Comparison of ENCODE assay signal across 27 cellular contexts in genomic region chr12:123690191-123690840, GRCh38.
"Had no signal": no experiment of that assay in that cellular context is flagged by ENCODE, and none has a peak within 500 bp of the region (broad histone marks: within the 10 kb centered on the region; RNA-seq: fewer than 3 reads in every experiment).

No MANE protein-coding gene starts in this region.

- H3K9me3 ChIP-seq: ascending aorta, gastrocnemius medialis, heart left ventricle had no signal

- H3K4me3 ChIP-seq: ascending aorta, gastrocnemius medialis, heart left ventricle had no signal

- ATAC-seq: activated naive CD4-positive, alpha-beta T cell treated with anti-CD3 and anti-CD28 coated beads, Interleukin-2, amount 50 U/mL, for 72 hours; activated T-cell treated with anti-CD3 and anti-CD28 coated beads, Interleukin-2, amount 50 U/mL, for 72 hours; effector memory CD8-positive, alpha-beta T cell; gastrocnemius medialis; heart left ventricle; WTC11 had no signal

- H3K36me3 ChIP-seq: gastrocnemius medialis had no signal

- H3K4me1 ChIP-seq: ascending aorta, gastrocnemius medialis, heart left ventricle had no signal

- H3K27me3 ChIP-seq: ascending aorta, gastrocnemius medialis, heart left ventricle had no signal

- H3K27ac ChIP-seq: ascending aorta, epithelial cell of prostate, gastrocnemius medialis, heart left ventricle had no signal

- DNase-seq: activated CD4-positive, alpha-beta memory T cell treated with anti-CD3 and anti-CD28 coated beads, Interleukin-2, amount 10 ng/mL, durations not matched to agents 7 days and 5 days; activated CD4-positive, alpha-beta T cell treated with anti-CD3 and anti-CD28 coated beads for 1 hour; activated CD4-positive, alpha-beta T cell treated with anti-CD3 and anti-CD28 coated beads for 4 hours; activated CD4-positive, alpha-beta T cell treated with anti-CD3 and anti-CD28 coated beads, Interleukin-2, amount 10 ng/mL, durations not matched to agents 7 days and 5 days; activated CD4-positive, alpha-beta T cell treated with anti-CD3 and anti-CD28 coated beads, Interleukin-2, amount 50 U/mL, for 4 hours; activated CD8-positive, alpha-beta memory T cell treated with anti-CD3 and anti-CD28 coated beads, Interleukin-2, amount 50 U/mL, for 48 hours; activated gamma-delta T cell; activated naive CD4-positive, alpha-beta T cell; activated naive CD4-positive, alpha-beta T cell treated with anti-CD3 and anti-CD28 coated beads, Interleukin-2, amount 10 ng/mL, durations not matched to agents 7 days and 5 days; activated naive CD8-positive, alpha-beta T cell treated with anti-CD3 and anti-CD28 coated beads, Interleukin-2, amount 10 ng/mL, durations not matched to agents 7 days and 5 days; activated T-cell treated with anti-CD3 and anti-CD28 coated beads for 4 hours; activated T-cell treated with anti-CD3 and anti-CD28 coated beads, Interleukin-2, amount 50 U/mL, for 24 hours; activated T-cell treated with anti-CD3 and anti-CD28 coated beads, Interleukin-2, amount 50 U/mL, for 72 hours; caudate nucleus; cortex of kidney; dermis blood vessel endothelial cell; effector CD4-positive, alpha-beta T cell; effector memory CD8-positive, alpha-beta T cell; foreskin fibroblast; gastrocnemius medialis; glutamatergic neuron; heart left ventricle; T-helper 2 cell had no signal
